18 cellular contexts compared by ENCODE assay signal in genomic region chr1:220906561-220907334, GRCh38.
A peak's percentile ranks its signal among the peaks of the same experiment; 100 is the strongest.
DNase-seq lines count a peak whose midpoint lies in the region; ATAC-seq lines count a peak whose summit lies in the region.
"Had no signal": no experiment of that assay in that cellular context is flagged by ENCODE, and none has a peak within 500 bp of the region (broad histone marks: within the 10 kb centered on the region; RNA-seq: fewer than 3 reads in every experiment).

No MANE protein-coding gene starts in this region.

- ATAC-seq in HG02623 (IDR thresholded peaks at IDR 0.05; ENCODE audit: unreplicated experiment) = no peak
- ATAC-seq: activated T-helper 17 cell treated with anti-CD3 and anti-CD28 coated beads, Interleukin-2, amount 50 U/mL, for 72 hours; left ventricle myocardium superior; Panc1; pancreas; WTC11 had no signal

- DNase-seq in AG08395 (ENCODE audit: low spot score) (peak; percentile 63), EH (ENCODE audit: low read depth) (peak; percentile 91), NCI-H226 (peak; percentile 56), dedifferentiated amniotic fluid mesenchymal stem cell (ENCODE audit: extremely low spot score) (peak; percentile 75), NCI-H1930 (lab: John Stamatoyannopoulos, UW) (no peak), middle frontal gyrus (ENCODE audit: extremely low spot score, low spot score) (no peak), NCI-H1694 treated with DMSO at 0.1 percent for 48 hours (lab: John Stamatoyannopoulos, UW) (no peak)
- DNase-seq: adrenal gland; effector memory CD4-positive, alpha-beta T cell; foreskin melanocyte; left ventricle myocardium superior; NCI-H524 treated with DMSO at 0.1 percent for 48 hours; pancreas; stimulated activated CD4-positive, alpha-beta T cell treated with anti-CD3 and anti-CD28 coated beads, Interleukin-2, amount 100 ng/mL, for 48 hours had no signal

Comparison
In these comparisons a context has a peak if more than half of its experiments do, and no peak if none do; other contexts are left out.
1. DNase-seq: peak in AG08395 (single experiment), EH (single experiment), NCI-H226 (single experiment) and dedifferentiated amniotic fluid mesenchymal stem cell (single experiment); none in NCI-H1930 (0 of 2), middle frontal gyrus (single experiment) and NCI-H1694 treated with DMSO at 0.1 percent for 48 hours (single experiment).